In the genomic region with DNA sequence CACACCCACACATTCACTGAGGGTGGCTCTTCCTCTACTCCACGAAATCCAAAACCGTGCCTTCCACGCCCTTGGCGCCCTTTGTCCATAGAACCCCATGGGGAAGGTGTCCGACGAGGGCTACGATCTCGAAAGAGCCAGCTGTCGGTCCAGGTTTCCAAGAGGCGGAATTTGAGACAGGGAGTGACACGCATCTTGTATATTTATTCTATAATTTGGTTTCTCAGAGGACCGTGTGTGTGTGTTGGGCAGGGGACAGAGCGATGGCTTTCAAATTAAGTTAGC, we compare ENCODE assay signal across 1 cellular context.
TF ChIP-seq lines count a peak whose summit lies in the region.

No MANE protein-coding gene starts in this region.

TF ChIP-seq in GM12878, 131 proteins besides CTCF, POLR2A, EP300 and RAD21:
- TF ChIP-seq MEF2B (IDR thresholded peaks at IDR 0.05; ENCODE audit: partially characterized antibody, poor library complexity, severe bottlenecking) (peak; percentile 51), MTA2 (IDR thresholded peaks at IDR 0.05; ENCODE audit: low read depth) (0 out of 2 replicates have a peak, but pooled peaks have one; percentile 12), BCL11A (IDR thresholded peaks at IDR 0.05; ENCODE audit: low read depth, low read length) (no peak)
- TF ChIP-seq, protein P1, sequence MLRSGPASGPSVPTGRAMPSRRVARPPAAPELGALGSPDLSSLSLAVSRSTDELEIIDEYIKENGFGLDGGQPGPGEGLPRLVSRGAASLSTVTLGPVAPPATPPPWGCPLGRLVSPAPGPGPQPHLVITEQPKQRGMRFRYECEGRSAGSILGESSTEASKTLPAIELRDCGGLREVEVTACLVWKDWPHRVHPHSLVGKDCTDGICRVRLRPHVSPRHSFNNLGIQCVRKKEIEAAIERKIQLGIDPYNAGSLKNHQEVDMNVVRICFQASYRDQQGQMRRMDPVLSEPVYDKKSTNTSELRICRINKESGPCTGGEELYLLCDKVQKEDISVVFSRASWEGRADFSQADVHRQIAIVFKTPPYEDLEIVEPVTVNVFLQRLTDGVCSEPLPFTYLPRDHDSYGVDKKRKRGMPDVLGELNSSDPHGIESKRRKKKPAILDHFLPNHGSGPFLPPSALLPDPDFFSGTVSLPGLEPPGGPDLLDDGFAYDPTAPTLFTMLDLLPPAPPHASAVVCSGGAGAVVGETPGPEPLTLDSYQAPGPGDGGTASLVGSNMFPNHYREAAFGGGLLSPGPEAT (IDR thresholded peaks at IDR 0.05; ENCODE audit: low read depth): peak; percentile 22; the same call in 1 of the 2 replicates
